In genomic region chrX:2679534-2680485, GRCh38 we compare ENCODE assay signal across 14 cellular contexts. TPM values are rescaled to one million over a fixed set of nuclear protein-coding genes. Genes with fewer than 3 reads are reported as not detected.
A peak's percentile ranks its signal among the peaks of the same experiment; 100 is the strongest.
DNase-seq lines count a peak whose midpoint lies in the region; ATAC-seq, FAIRE-seq and TF ChIP-seq lines count a peak whose summit lies in the region.
"Had no signal": no experiment of that assay in that cellular context is flagged by ENCODE, and none has a peak within 500 bp of the region (broad histone marks: within the 10 kb centered on the region; RNA-seq: fewer than 3 reads in every experiment).

No MANE protein-coding gene starts in this region.

- DNase-seq in LHCN-M2 (ENCODE audit: low read depth): peak; percentile 62
- DNase-seq in K562 (ENCODE audit: extremely low read depth in 1 of 4, low spot score in 3 of 4): peak in 1 of 4 experiments; percentile 41
- DNase-seq in hepatocyte (ENCODE audit: low spot score): peak; percentile 57
- DNase-seq in retinal pigment epithelial cell (ENCODE audit: low read depth): peak; percentile 57
- DNase-seq in activated CD4-positive, alpha-beta T cell treated with anti-CD3 and anti-CD28 coated beads for 48 hours: no peak
- DNase-seq in tibial nerve (ENCODE audit: low spot score in 2 of 2): no peak
- no peak for DNase-seq in endodermal cell
- DNase-seq: activated CD4-positive, alpha-beta T cell treated with anti-CD3 and anti-CD28 coated beads, Interleukin-2, amount 50 U/mL, for 1 hour; activated T-cell treated with anti-CD3 and anti-CD28 coated beads, Interleukin-2, amount 50 U/mL, for 1 hour; NCI-H446; T1000 had no signal

- H3K4me3 ChIP-seq in K562: no peak overlapping the region
- no peak overlapping the region for H3K4me3 ChIP-seq in hepatocyte
- no peak overlapping the region for H3K4me3 ChIP-seq in retinal pigment epithelial cell (ENCODE audit: low read length)
- no peak overlapping the region for H3K4me3 ChIP-seq in tibial nerve
- no peak overlapping the region for H3K4me3 ChIP-seq in endodermal cell (ENCODE audit: low read length)

- FAIRE-seq in K562 (lab: Jason Lieb, UNC): no peak

- TF ChIP-seq RAD21 in K562 (CRISPR knock-in tag; conservative IDR thresholded peaks at IDR 0.05 in 1 of 2, IDR thresholded peaks at IDR 0.05 in 1 of 2): no peak

- TF ChIP-seq CTCF in K562 (IDR thresholded peaks at IDR 0.05 in 2 of 3, conservative IDR thresholded peaks at IDR 0.05 in 1 of 3; ENCODE audit: insufficient read depth in 2 of 3, low read depth in 1 of 3, low read length in 3 of 3): no peak
- TF ChIP-seq CTCF in hepatocyte (IDR thresholded peaks at IDR 0.05; ENCODE audit: poor library complexity): no peak
- TF ChIP-seq CTCF in retinal pigment epithelial cell (conservative IDR thresholded peaks at IDR 0.05; ENCODE audit: low read depth, low read length): no peak
- TF ChIP-seq CTCF in tibial nerve (IDR thresholded peaks at IDR 0.05): no peak
- no peak for TF ChIP-seq CTCF in endodermal cell (conservative IDR thresholded peaks at IDR 0.05)

- H3K4me1 Mint-ChIP-seq in endodermal cell: no peaks in the 10 kb centered on the region
- H3K4me1 Mint-ChIP-seq: B cell had no signal

- H3K27me3 ChIP-seq in K562 (ENCODE audit: control insufficient read depth in 2 of 2, insufficient read depth in 2 of 2, low read length in 2 of 2) (no peaks in the 10 kb centered on the region; a peak in 1 of 5 replicates), hepatocyte (no peaks in the 10 kb centered on the region), tibial nerve (no peaks in the 10 kb centered on the region), endodermal cell (ENCODE audit: control insufficient read depth, insufficient read depth, low read length, poor library complexity, severe bottlenecking) (no peaks in the 10 kb centered on the region)

- H3K9me3 ChIP-seq in K562 (replicated peaks; ENCODE audit: control insufficient read depth, insufficient read depth, low read depth, low read length) (no peaks in the 10 kb centered on the region), hepatocyte (ENCODE audit: low read depth) (no peaks in the 10 kb centered on the region), tibial nerve (no peaks in the 10 kb centered on the region), endodermal cell (ENCODE audit: control insufficient read depth, low read length) (no peaks in the 10 kb centered on the region)

- in situ Hi-C loops in K562 (cut with MboI): no loop called here

- H3K27ac Mint-ChIP-seq in endodermal cell: no peak overlapping the region
- H3K27ac Mint-ChIP-seq: activated naive CD8-positive, alpha-beta T cell; B cell had no signal

- POLR2A ChIA-PET in K562 (lab: Yijun Ruan, JAX): no interaction called here

- H3K36me3 Mint-ChIP-seq in endodermal cell (ENCODE audit: low read depth): no peaks in the 10 kb centered on the region

- H4K20me1 ChIP-seq in K562 (replicated peaks; ENCODE audit: control insufficient read depth, insufficient read depth, low read length) (no peaks in the 10 kb centered on the region), hepatocyte (ENCODE audit: insufficient read depth, poor library complexity, severe bottlenecking) (no peaks in the 10 kb centered on the region)

- 9% methylated on average over 9 of the region's 9 CpGs for WGBS in K562 (ENCODE audit: insufficient coverage, low coverage, missing lambda C conversion rate)
- WGBS in hepatocyte (ENCODE audit: low lambda C conversion rate, missing lambda C conversion rate): 51% methylated on average over 9 of the region's 9 CpGs
- 55 to 63% methylated on average over 9 of the region's 9 CpGs for WGBS in tibial nerve, 2 donors
- whole genome bisulfite sequencing in endodermal cell (ENCODE audit: insufficient coverage in 1 of 2, insufficient read length in 1 of 2), 2 experiments: 89 to 95% methylated on average over 9 of the region's 9 CpGs

- H3K27ac ChIP-seq in K562 (ENCODE audit: extremely low read depth, low read depth, low read length): no peak overlapping the region
- H3K27ac ChIP-seq in hepatocyte: peak overlapping the region; percentile 62
- no peak overlapping the region for H3K27ac ChIP-seq in tibial nerve
- no peak overlapping the region for H3K27ac ChIP-seq in endodermal cell (ENCODE audit: low read depth, low read length)

- CTCF ChIA-PET in K562 (lab: Yijun Ruan, JAX; ENCODE audit: low intra/inter-chr PET ratio): no interaction called here

- H3K9me3 Mint-ChIP-seq in endodermal cell: no peaks in the 10 kb centered on the region

- H3K9me1 ChIP-seq in K562 (ENCODE audit: control insufficient read depth, insufficient read depth, low read length): no peaks in the 10 kb centered on the region

- no TSS peak for BruUV-seq in K562 (replicated peaks; lab: Mats Ljungman, UMichigan)

- H3K9ac ChIP-seq in K562 (ENCODE audit: insufficient read depth in 1 of 2, low read depth in 2 of 2, low read length in 2 of 2): no peak overlapping the region
- no peak overlapping the region for H3K9ac ChIP-seq in endodermal cell (ENCODE audit: extremely low read depth, low read length, poor library complexity, severe bottlenecking)

- TF ChIP-seq POLR2A in K562 (conservative IDR thresholded peaks at IDR 0.05) (no peak), tibial nerve (IDR thresholded peaks at IDR 0.05) (no peak)

- H3K36me3 ChIP-seq in K562 (ENCODE audit: control insufficient read depth, insufficient read depth, low read length) (no peaks in the 10 kb centered on the region), hepatocyte (replicated peaks; ENCODE audit: insufficient read depth, low read depth) (no peaks in the 10 kb centered on the region), tibial nerve (no peaks in the 10 kb centered on the region), endodermal cell (ENCODE audit: control insufficient read depth, insufficient read depth, low read length) (no peaks in the 10 kb centered on the region)

- TF ChIP-seq EP300 in K562 (IDR thresholded peaks at IDR 0.05; ENCODE audit: low read length): no peak
- TF ChIP-seq EP300 in tibial nerve (IDR thresholded peaks at IDR 0.05): no peak

- intact Hi-C loops in K562 (cut with micrococcal nuclease): no loop called here

- peaks cover 2% of the 10 kb centered on the region for H3K27me3 Mint-ChIP-seq in endodermal cell (ENCODE audit: insufficient read depth)
- H3K27me3 Mint-ChIP-seq: activated naive CD8-positive, alpha-beta T cell had no signal

- H3K79me2 ChIP-seq in K562 (ENCODE audit: control insufficient read depth, insufficient read depth, low read length): no peaks in the 10 kb centered on the region
- no peaks in the 10 kb centered on the region for H3K79me2 ChIP-seq in hepatocyte

- H3K9me2 ChIP-seq in hepatocyte (replicated peaks; ENCODE audit: insufficient read depth): no peaks in the 10 kb centered on the region

- no peak overlapping the region for H2AFZ ChIP-seq in K562 (ENCODE audit: low read depth, low read length)
- H2AFZ ChIP-seq in hepatocyte: no peak overlapping the region

- H3K4me3 Mint-ChIP-seq in endodermal cell: no peak overlapping the region
- H3K4me3 Mint-ChIP-seq: activated naive CD8-positive, alpha-beta T cell; B cell had no signal

- H3K4me2 ChIP-seq in K562 (ENCODE audit: insufficient read depth, low read length): no peak overlapping the region
- peak overlapping the region; percentile 20 for H3K4me2 ChIP-seq in hepatocyte

- H3K4me1 ChIP-seq in K562 (replicated peaks in 1 of 2; ENCODE audit: control insufficient read depth in 2 of 2, insufficient read depth in 2 of 2, low read length in 2 of 2) (peaks cover 0 to 6% of the 10 kb centered on the region in 2 experiments; a peak in 2 of 5 replicates), hepatocyte (ENCODE audit: insufficient read depth) (peaks cover 19% of the 10 kb centered on the region), tibial nerve (peaks cover 0 to 4% (median 0%) of the 10 kb centered on the region in 4 donors), endodermal cell (ENCODE audit: control insufficient read depth, insufficient read depth, low read length) (no peaks in the 10 kb centered on the region)

- no peak; the same call in 1 of the 3 replicates for ATAC-seq in K562
- ATAC-seq in HG02840 (IDR thresholded peaks at IDR 0.05; ENCODE audit: low FRiP score, unreplicated experiment): no peak

TF ChIP-seq in K562, 482 proteins besides CTCF, POLR2A, EP300 and RAD21:
- TF ChIP-seq NCOR1 (IDR thresholded peaks at IDR 0.05): no peak
- 0 out of 2 replicates have a peak, but pooled peaks have one; percentile 9 for TF ChIP-seq CEBPB (tag; IDR thresholded peaks at IDR 0.05)
- 0 out of 2 replicates have a peak, but pooled peaks have one; percentile 27 for TF ChIP-seq HMBOX1 (IDR thresholded peaks at IDR 0.05)

RNA-seq across cellular contexts. Expression of gene CD99, which starts 11.3 kb away (rescaled TPM):
- total RNA-seq in LHCN-M2 (2014; rRNA removed) (282 and 322 TPM in 2 replicates), K562 (2014; rRNA removed) (46.4 and 55.3 TPM in 2 replicates), K562 (2014; rRNA removed; fragmentation: Illumina TruSeq; extraction: Trizol) (23.6 and 23.9 TPM in 2 replicates), K562 (2015; rRNA removed; fragmentation: Illumina TruSeq; extraction: Trizol) (33.3 and 34.5 TPM in 2 replicates), K562 (2021) (41.2 and 42.3 TPM in 2 replicates), hepatocyte (329 and 362 TPM in 2 replicates), tibial nerve (100 to 1,000 TPM; 249 to 611 (median 391) TPM), endodermal cell (100 to 1,000 TPM; 314 to 397 TPM)
- polyA plus RNA-seq in LHCN-M2 (2012): 630 TPM
- total RNA-seq in K562 (2011; cell fraction: chromatin; rRNA removed; ENCODE audit: low replicate concordance): 25.2 and 28.2 TPM in 2 replicates
- total RNA-seq in K562 (2011; cell fraction: nucleolus; rRNA removed): 23.9 and 33.5 TPM in 2 replicates
- total RNA-seq in K562 (2011; cell fraction: nucleoplasm; rRNA removed): 36.3 and 51.0 TPM in 2 replicates
- polyA plus RNA-seq in K562 (2011; rRNA removed) (10.8 and 21.3 TPM in 2 replicates), K562 (2014; fragmentation: Illumina TruSeq; extraction: Trizol) (40.2 and 41.6 TPM in 2 replicates), K562 (2014; fragmentation: Nextera tagmentation; extraction: Ambion mirVana) (1 to 10 TPM; 5.0 to 5.6 TPM), K562 (2014; rRNA removed) (38.4 and 41.5 TPM in 2 replicates), hepatocyte (565 and 637 TPM in 2 replicates)
- polyA plus RNA-seq in K562 (2011; cell fraction: cytosol; rRNA removed): 29.0 and 37.1 TPM in 2 replicates
- 16.6 and 29.9 TPM in 2 replicates for polyA plus RNA-seq in K562 (2011; cell fraction: nucleus; rRNA removed)
- 55.5 and 80.3 TPM in 2 replicates for polyA plus RNA-seq in K562 (2012)
- 8.0 and 17.6 TPM in 2 replicates for polyA minus RNA-seq in K562 (2011; rRNA and poly(A)+ RNA removed)
- polyA minus RNA-seq in K562 (2011; cell fraction: cytosol; rRNA and poly(A)+ RNA removed): 19.2 and 24.3 TPM in 2 replicates
- polyA minus RNA-seq in K562 (2011; cell fraction: nucleus; rRNA and poly(A)+ RNA removed): 3.6 and 8.8 TPM in 2 replicates
- polyA plus RNA-seq in endodermal cell (2013, experiment 1 of 2): 226 TPM
- polyA plus RNA-seq in endodermal cell (2013, experiment 2 of 2): 207 TPM

Comparison
In these comparisons a context has a peak if more than half of its experiments do, and no peak if none do; other contexts are left out.
1. DNase-seq: peak in LHCN-M2 (single experiment), hepatocyte (single experiment) and retinal pigment epithelial cell (single experiment); none in activated CD4-positive, alpha-beta T cell treated with anti-CD3 and anti-CD28 coated beads for 48 hours (single experiment), tibial nerve (0 of 2) and endodermal cell (single experiment).